Comparison of ENCODE assay signal across 1 cellular context in the genomic region with DNA sequence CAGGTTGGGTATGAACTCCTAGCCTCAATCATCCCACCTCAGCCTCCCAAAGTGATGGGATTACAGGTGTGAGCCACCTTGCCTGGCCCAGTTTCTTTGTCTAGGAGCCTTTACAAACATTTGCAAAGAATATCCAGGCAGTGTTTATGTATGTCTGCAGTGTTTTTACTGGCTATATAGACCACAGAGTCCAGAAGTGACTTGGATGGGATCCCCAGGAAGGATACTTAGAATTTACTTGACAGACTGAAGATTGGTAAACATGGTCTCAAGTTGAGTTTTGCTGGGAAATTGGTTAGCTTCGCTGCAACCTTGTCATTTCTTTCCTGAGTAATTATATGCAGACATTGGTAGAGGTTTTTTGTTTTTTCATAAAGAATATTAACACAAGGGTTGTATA.
TF ChIP-seq lines count a peak whose summit lies in the region.

No MANE protein-coding gene starts in this region.

TF ChIP-seq in HepG2, 621 proteins besides CTCF, POLR2A, EP300 and RAD21:
- TF ChIP-seq ZSCAN31 (CRISPR knock-in tag; IDR thresholded peaks at IDR 0.05; ENCODE audit: low read depth) (no peak), PAXIP1 (CRISPR knock-in tag; conservative IDR thresholded peaks at IDR 0.05) (0 out of 2 replicates have a peak, but pooled peaks have one; percentile 1)
